Comparison of ENCODE assay signal across 11 cellular contexts in the genomic region with DNA sequence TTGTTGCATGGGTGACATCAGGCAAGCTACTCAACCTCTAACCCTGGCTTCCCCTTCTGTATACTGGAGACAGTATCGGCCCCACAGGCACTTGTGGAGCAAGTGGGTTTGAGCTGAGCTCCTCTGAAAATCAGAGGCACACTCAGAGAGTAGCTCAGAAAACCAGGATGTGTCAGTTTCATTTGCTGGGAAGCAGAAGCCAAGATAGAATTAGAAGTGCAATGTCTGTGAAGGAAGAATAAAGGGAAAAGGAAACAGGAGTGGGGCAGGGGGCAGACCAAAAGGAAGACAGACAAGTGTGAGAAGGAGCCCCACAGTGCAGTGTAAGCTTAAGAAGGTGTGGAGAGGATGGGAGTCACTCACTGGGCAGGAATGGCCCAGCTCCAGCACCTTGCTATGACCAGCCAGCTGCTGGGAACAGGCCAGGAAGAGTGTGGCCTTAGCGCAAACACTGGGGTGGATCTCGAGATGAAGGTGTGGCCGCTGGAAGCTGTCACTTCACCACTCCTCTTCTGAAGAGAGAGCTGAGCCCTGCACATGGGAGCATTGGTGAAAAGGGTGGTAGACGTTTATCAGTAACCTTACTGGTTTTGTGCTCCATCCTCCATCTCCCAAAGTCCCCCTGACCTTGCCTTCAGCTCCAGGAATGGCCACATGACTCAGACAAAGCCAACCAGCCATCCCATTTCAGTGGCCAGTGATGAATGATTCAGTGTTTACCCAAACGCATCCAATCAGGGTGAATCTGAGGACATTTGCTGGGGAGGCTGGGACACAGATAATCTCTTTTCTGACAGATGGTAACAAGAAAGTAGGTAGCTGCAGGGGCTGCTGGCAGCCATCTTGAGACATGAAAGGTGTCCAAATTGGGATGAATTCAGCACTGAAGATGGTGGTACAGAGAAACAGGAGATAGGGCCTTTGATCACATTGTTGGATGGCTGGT.
A peak's percentile ranks its signal among the peaks of the same experiment; 100 is the strongest.
DNase-seq lines count a peak whose midpoint lies in the region; ATAC-seq and TF ChIP-seq lines count a peak whose summit lies in the region.
"Had no signal": no experiment of that assay in that cellular context is flagged by ENCODE, and none has a peak within 500 bp of the region (broad histone marks: within the 10 kb centered on the region; RNA-seq: fewer than 3 reads in every experiment).

No MANE protein-coding gene starts in this region.

- no peak overlapping the region for H4K5ac ChIP-seq in H9 (ENCODE audit: insufficient read length, low read depth, low read length)

- ATAC-seq in left colon (peak; percentile 77), GM21515 (IDR thresholded peaks at IDR 0.05; ENCODE audit: unreplicated experiment) (no peak)

- DNase-seq in H9, result no peak
- DNase-seq in left colon, result peak; percentile 29 to 59
- DNase-seq in esophagus squamous epithelium (lab: John Stamatoyannopoulos, UW), result no peak
- no peak for DNase-seq in testis
- DNase-seq in sigmoid colon, result no peak

- no peak overlapping the region for H3K27ac ChIP-seq in BLaER1 treated with 17β-estradiol and CSF1 and Interleukin-3, amounts not matched to agents 10 nM and 100 nM
- H3K27ac ChIP-seq in H9 (ENCODE audit: insufficient read length, low read depth, low read length) (no peak overlapping the region), esophagus squamous epithelium (no peak overlapping the region), testis (no peak overlapping the region), sigmoid colon (no peak overlapping the region)
- H3K27ac ChIP-seq: heart left ventricle, SJSA1 had no signal

- H3K4me1 ChIP-seq in BLaER1 treated with 17β-estradiol and CSF1 and Interleukin-3, amounts not matched to agents 10 nM and 100 nM, result peaks cover 0 to 45% (median 35%) of the 10 kb centered on the region in 10 experiments; a peak in 18 of 20 replicates
- H3K4me1 ChIP-seq in H9 (ENCODE audit: insufficient read depth, low read length) (no peaks in the 10 kb centered on the region; the same call in 1 of the 2 replicates), esophagus squamous epithelium (peaks cover 4 to 19% (median 11%) of the 10 kb centered on the region in 3 donors), testis (no peaks in the 10 kb centered on the region), sigmoid colon (peaks cover 0 to 16% (median 12%) of the 10 kb centered on the region in 4 donors)
- H3K4me1 ChIP-seq: SJSA1 had no signal

- H2BK5ac ChIP-seq in H9 (ENCODE audit: insufficient read length, low read length), result no peak overlapping the region

- H4K91ac ChIP-seq in H9 (ENCODE audit: insufficient read length, low read depth, low read length), result no peak overlapping the region

- no peak overlapping the region for H3K18ac ChIP-seq in H9 (ENCODE audit: insufficient read length, low read depth, low read length)

- H3K36me3 ChIP-seq in BLaER1 treated with 17β-estradiol and CSF1 and Interleukin-3, amounts not matched to agents 10 nM and 100 nM, result no peaks in the 10 kb centered on the region; a peak in 1 of 22 replicates
- H3K36me3 ChIP-seq in esophagus squamous epithelium (no peaks in the 10 kb centered on the region), testis (ENCODE audit: low read depth, missing control alignments) (no peaks in the 10 kb centered on the region), sigmoid colon (no peaks in the 10 kb centered on the region)
- H3K36me3 ChIP-seq: heart left ventricle, right atrium auricular region, SJSA1 had no signal

- TF ChIP-seq POLR2A in esophagus squamous epithelium (IDR thresholded peaks at IDR 0.05) (no peak), testis (IDR thresholded peaks at IDR 0.05) (no peak), sigmoid colon (IDR thresholded peaks at IDR 0.05) (no peak)

- H3K14ac ChIP-seq in H9 (ENCODE audit: insufficient read depth, low read length), result no peak overlapping the region

- no peak overlapping the region for H2AK5ac ChIP-seq in H9 (ENCODE audit: insufficient read length, low read length)

- peaks cover 4 to 6% of the 10 kb centered on the region in 2 experiments; a peak in 4 of 5 replicates for H3K9me3 Mint-ChIP-seq in H9
- H3K9me3 Mint-ChIP-seq in activated naive CD8-positive, alpha-beta T cell (ENCODE audit: low read depth), result no peaks in the 10 kb centered on the region

- H3K36me3 Mint-ChIP-seq in H9 (ENCODE audit: insufficient read depth in 1 of 3, low read depth in 3 of 3), result peaks cover 3 to 4% (median 4%) of the 10 kb centered on the region in 3 experiments; a peak in 5 of 7 replicates
- H3K36me3 Mint-ChIP-seq in activated naive CD8-positive, alpha-beta T cell, result peaks cover 5% of the 10 kb centered on the region

- no peak overlapping the region for H3K27ac Mint-ChIP-seq in H9
- peak overlapping the region; percentile 85 for H3K27ac Mint-ChIP-seq in activated naive CD8-positive, alpha-beta T cell

- no peak overlapping the region for H3K56ac ChIP-seq in H9 (ENCODE audit: insufficient read length, low read depth, low read length)

- intact Hi-C loops in left colon (cut with DNase I, micrococcal nuclease) (no loop called here), esophagus squamous epithelium (cut with DNase I) (no loop called here), testis (cut with DNase I; ENCODE audit: low total_unique reads) (no loop called here), sigmoid colon (cut with DNase I) (no loop called here)

- no peak for TF ChIP-seq EP300 in sigmoid colon (IDR thresholded peaks at IDR 0.05)

- H3K4me3 ChIP-seq in BLaER1 treated with 17β-estradiol and CSF1 and Interleukin-3, amounts not matched to agents 10 nM and 100 nM, result no peak overlapping the region
- H3K4me3 ChIP-seq in esophagus squamous epithelium (peak overlapping the region in 2 of 4 donors; percentile 46 to 66), testis (peak overlapping the region in 1 of 2 donors; percentile 65), sigmoid colon (no peak overlapping the region)
- H3K4me3 ChIP-seq: SJSA1 had no signal

- peaks cover 10% of the 10 kb centered on the region for H3K23me2 ChIP-seq in H9 (ENCODE audit: insufficient read length, low read depth, low read length, poor library complexity, severe bottlenecking)

- H3K4ac ChIP-seq in H9 (ENCODE audit: low read depth, low read length), result no peak overlapping the region

- H3K79me2 ChIP-seq in H9 (ENCODE audit: insufficient read depth, low read length), result no peaks in the 10 kb centered on the region

- TF ChIP-seq CTCF in H9 (conservative IDR thresholded peaks at IDR 0.05) (no peak), esophagus squamous epithelium (IDR thresholded peaks at IDR 0.05) (no peak), testis (IDR thresholded peaks at IDR 0.05) (no peak), sigmoid colon (IDR thresholded peaks at IDR 0.05) (no peak)

- WGBS in H9 (ENCODE audit: extremely low coverage, insufficient read length, low lambda C conversion rate), result no CpG with 5 or more reads among the region's 6 CpGs
- WGBS in esophagus squamous epithelium, 2 donors, result 70 to 84% methylated on average over 5 to 6 of the region's 6 CpGs
- 70 to 78% methylated on average over 6 of the region's 6 CpGs for WGBS in testis, 2 donors
- 73 to 80% methylated on average over 6 of the region's 6 CpGs for WGBS in sigmoid colon, 2 donors

- H3K4me1 Mint-ChIP-seq in H9, result peaks cover 17 to 28% of the 10 kb centered on the region in 2 experiments
- H3K4me1 Mint-ChIP-seq in activated naive CD8-positive, alpha-beta T cell (ENCODE audit: low read depth), result peaks cover 26% of the 10 kb centered on the region

- peak overlapping the region in 8 of 11 experiments; percentile 5 to 48 (median 24); a peak in 16 of 22 replicates for H3K4me2 ChIP-seq in BLaER1 treated with 17β-estradiol and CSF1 and Interleukin-3, amounts not matched to agents 10 nM and 100 nM
- H3K4me2 ChIP-seq in H9 (ENCODE audit: insufficient read depth, insufficient read length, low read length), result peak overlapping the region; percentile 51

- H4K20me1 ChIP-seq in BLaER1 treated with 17β-estradiol and CSF1 and Interleukin-3, amounts not matched to agents 10 nM and 100 nM, result no peaks in the 10 kb centered on the region
- no peaks in the 10 kb centered on the region for H4K20me1 ChIP-seq in H9 (ENCODE audit: control insufficient read depth, insufficient read depth, insufficient read length)

- no peak overlapping the region for H2BK120ac ChIP-seq in H9 (ENCODE audit: low read depth, low read length, poor library complexity, severe bottlenecking)

- no peak overlapping the region for H2BK12ac ChIP-seq in H9 (ENCODE audit: insufficient read length, low read depth, low read length)

- no peak overlapping the region for H3T11ph ChIP-seq in H9 (ENCODE audit: low read length)

- peaks cover 20 to 28% (median 24%) of the 10 kb centered on the region in 11 experiments for H3K27me3 ChIP-seq in BLaER1 treated with 17β-estradiol and CSF1 and Interleukin-3, amounts not matched to agents 10 nM and 100 nM
- H3K27me3 ChIP-seq in H9 (ENCODE audit: insufficient read depth, low read length) (peaks cover 5% of the 10 kb centered on the region; the same call in 1 of the 2 replicates), esophagus squamous epithelium (peaks cover 0 to 22% (median 0%) of the 10 kb centered on the region in 4 donors), testis (no peaks in the 10 kb centered on the region), sigmoid colon (no peaks in the 10 kb centered on the region)
- H3K27me3 ChIP-seq: right atrium auricular region, SJSA1 had no signal

- no peak overlapping the region for H2BK15ac ChIP-seq in H9 (ENCODE audit: low read depth, low read length)

- no peak overlapping the region for H4K8ac ChIP-seq in H9 (replicated peaks; ENCODE audit: insufficient read length, low read depth, low read length)

- no peak overlapping the region for H2AFZ ChIP-seq in H9 (ENCODE audit: low read length)

- H2BK20ac ChIP-seq in H9 (ENCODE audit: low read depth, low read length, poor library complexity, severe bottlenecking), result no peak overlapping the region

- H3K23ac ChIP-seq in H9 (ENCODE audit: insufficient read length, low read depth, low read length), result no peak overlapping the region

- peaks cover 3 to 26% (median 19%) of the 10 kb centered on the region in 11 experiments for H3K9me3 ChIP-seq in BLaER1 treated with 17β-estradiol and CSF1 and Interleukin-3, amounts not matched to agents 10 nM and 100 nM (replicated peaks in 1 of 11)
- H3K9me3 ChIP-seq in H9 (ENCODE audit: control insufficient read depth, low read depth, low read length) (no peaks in the 10 kb centered on the region), esophagus squamous epithelium (peaks cover 0 to 3% (median 0%) of the 10 kb centered on the region in 3 donors), testis (no peaks in the 10 kb centered on the region), sigmoid colon (peaks cover 0 to 2% (median 0%) of the 10 kb centered on the region in 4 donors)
- H3K9me3 ChIP-seq: SJSA1 had no signal

- H3K79me1 ChIP-seq in H9 (ENCODE audit: insufficient read depth, low read depth, low read length, poor library complexity, severe bottlenecking), result no peaks in the 10 kb centered on the region

- H3K4me3 Mint-ChIP-seq in H9, result peak overlapping the region in 1 of 2 experiments; percentile 63; a peak in 2 of 5 replicates
- peak overlapping the region; percentile 92 for H3K4me3 Mint-ChIP-seq in activated naive CD8-positive, alpha-beta T cell

- H3K9ac ChIP-seq in BLaER1 treated with 17β-estradiol and CSF1 and Interleukin-3, amounts not matched to agents 10 nM and 100 nM, result no peak overlapping the region
- H3K9ac ChIP-seq in H9 (ENCODE audit: extremely low read depth, insufficient read length, low read length), result no peak overlapping the region

- peaks cover 24% of the 10 kb centered on the region for H3K27me3 Mint-ChIP-seq in H9 (ENCODE audit: low read depth)
- H3K27me3 Mint-ChIP-seq in activated naive CD8-positive, alpha-beta T cell, result no peaks in the 10 kb centered on the region

Comparison
In these comparisons a context has a peak if more than half of its experiments do, and no peak if none do; other contexts are left out.
1. DNase-seq: peak in left colon (2 of 2); none in H9 (single experiment), esophagus squamous epithelium (single experiment), testis (single experiment) and sigmoid colon (single experiment).